19 cellular contexts compared by ENCODE assay signal in genomic region chr6:38503940-38504682, GRCh38.
DNase-seq lines count a peak whose midpoint lies in the region; ATAC-seq and TF ChIP-seq lines count a peak whose summit lies in the region.
"Had no signal": no experiment of that assay in that cellular context is flagged by ENCODE, and none has a peak within 500 bp of the region (broad histone marks: within the 10 kb centered on the region; RNA-seq: fewer than 3 reads in every experiment).

No MANE protein-coding gene starts in this region.

- no peak for ATAC-seq in activated CD4-positive, alpha-beta T cell treated with anti-CD3 and anti-CD28 coated beads for 36 hours
- ATAC-seq: A549, T-cell had no signal

- H3K4me3 Mint-ChIP-seq in activated CD4-positive, alpha-beta T cell treated with anti-CD3 and anti-CD28 coated beads for 36 hours = no peak overlapping the region
- H3K4me3 Mint-ChIP-seq: CD4-positive, alpha-beta T cell; T-cell had no signal

- H3K4me3 ChIP-seq in SK-N-SH (ENCODE audit: low read depth in 2 of 2, low read length in 1 of 2) (no peak overlapping the region), suprapubic skin (no peak overlapping the region)
- H3K4me3 ChIP-seq: A549, HAP-1, SK-N-MC had no signal

- H3K9ac ChIP-seq in SK-N-SH = no peak overlapping the region

- intact Hi-C loops in activated CD4-positive, alpha-beta T cell treated with anti-CD3 and anti-CD28 coated beads for 36 hours (cut with DNase I, micrococcal nuclease) = no loop called here

- no peak for TF ChIP-seq POLR2A in suprapubic skin (IDR thresholded peaks at IDR 0.05)

- H3K36me3 Mint-ChIP-seq in activated CD4-positive, alpha-beta T cell treated with anti-CD3 and anti-CD28 coated beads for 36 hours (ENCODE audit: low read depth) = no peaks in the 10 kb centered on the region
- H3K36me3 Mint-ChIP-seq: T-cell had no signal

- no peaks in the 10 kb centered on the region for H3K4me1 Mint-ChIP-seq in activated CD4-positive, alpha-beta T cell treated with anti-CD3 and anti-CD28 coated beads for 36 hours
- H3K4me1 Mint-ChIP-seq: T-cell had no signal

- H3K9me3 ChIP-seq in SK-N-SH (no peaks in the 10 kb centered on the region), suprapubic skin (no peaks in the 10 kb centered on the region)
- H3K9me3 ChIP-seq: A549, HAP-1 had no signal

- 76% methylated on average over 6 of the region's 6 CpGs for WGBS in SK-N-SH (ENCODE audit: low lambda C conversion rate)
- 87% methylated on average over 6 of the region's 6 CpGs for WGBS in suprapubic skin

- no peaks in the 10 kb centered on the region for H4K20me1 ChIP-seq in SK-N-SH (ENCODE audit: insufficient read depth)

- no peak for TF ChIP-seq CTCF in SK-N-SH (IDR thresholded peaks at IDR 0.05)
- TF ChIP-seq CTCF in GM10266 (IDR thresholded peaks at IDR 0.05; ENCODE audit: control insufficient read depth, insufficient read depth, low read depth, missing control alignments) = no peak
- no peak for TF ChIP-seq CTCF in suprapubic skin (IDR thresholded peaks at IDR 0.05)

- H3K27me3 ChIP-seq in SK-N-SH (ENCODE audit: insufficient read depth) = no peaks in the 10 kb centered on the region
- H3K27me3 ChIP-seq in suprapubic skin = no peaks in the 10 kb centered on the region

- POLR2A ChIA-PET in SK-N-SH (lab: Yijun Ruan, JAX) = no interaction called here
- POLR2A ChIA-PET in activated CD4-positive, alpha-beta T cell treated with anti-CD3 and anti-CD28 coated beads for 36 hours (lab: Charles Lee) = no interaction called here

- H3K4me2 ChIP-seq in SK-N-SH = no peak overlapping the region
- H3K4me2 ChIP-seq: A549 had no signal

- H3K4me1 ChIP-seq in SK-N-SH (ENCODE audit: control insufficient read depth in 1 of 2, insufficient read depth in 2 of 2, low read depth in 1 of 2, low read length in 1 of 2) (peaks cover 8% of the 10 kb centered on the region in 2 experiments; a peak in 3 of 4 replicates), suprapubic skin (peaks cover 3% of the 10 kb centered on the region)

- H3F3A ChIP-seq in SK-N-SH (replicated peaks; ENCODE audit: insufficient read depth) = no peaks in the 10 kb centered on the region

- CTCF ChIA-PET in SK-N-SH (lab: Yijun Ruan, JAX) = interaction anchor here (2.2 to 5.7 kb wide), 3 partner anchors 10 to 66 kb away, joined by 9 to 30 read pairs (median 13); no protein-coding TSS in a partner anchor
- CTCF ChIA-PET in activated CD4-positive, alpha-beta T cell treated with anti-CD3 and anti-CD28 coated beads for 36 hours (lab: Charles Lee) = interaction anchor here (0.6 kb wide), 1 partner anchor 934 kb away, joined by 3 read pairs; no protein-coding TSS in a partner anchor

- no peak overlapping the region for H2AFZ ChIP-seq in SK-N-SH (ENCODE audit: low read depth)

- TF ChIP-seq EP300 in SK-N-SH (IDR thresholded peaks at IDR 0.05; ENCODE audit: borderline replicate concordance in 1 of 2, low read depth in 1 of 2, low read length in 1 of 2) (no peak), suprapubic skin (IDR thresholded peaks at IDR 0.05) (no peak)

- TF ChIP-seq RAD21 in SK-N-SH (IDR thresholded peaks at IDR 0.05; ENCODE audit: low read length) = no peak

- no peaks in the 10 kb centered on the region for H3K9me3 Mint-ChIP-seq in activated CD4-positive, alpha-beta T cell treated with anti-CD3 and anti-CD28 coated beads for 36 hours (ENCODE audit: low read depth)
- H3K9me3 Mint-ChIP-seq: CD4-positive, alpha-beta T cell; T-cell had no signal

- H3K27me3 Mint-ChIP-seq in activated CD4-positive, alpha-beta T cell treated with anti-CD3 and anti-CD28 coated beads for 36 hours = no peaks in the 10 kb centered on the region
- H3K27me3 Mint-ChIP-seq: CD4-positive, alpha-beta T cell; T-cell had no signal

- H3K9me2 ChIP-seq in SK-N-SH = no peaks in the 10 kb centered on the region

- H3K27ac ChIP-seq in SK-N-SH (ENCODE audit: low read depth in 2 of 2, low read length in 1 of 2) (no peak overlapping the region), suprapubic skin (no peak overlapping the region)
- H3K27ac ChIP-seq: A549, SK-N-MC had no signal

- H3K36me3 ChIP-seq in SK-N-SH (replicated peaks in 1 of 2; ENCODE audit: control insufficient read depth in 1 of 2, insufficient read depth in 2 of 2, low read length in 1 of 2) (no peaks in the 10 kb centered on the region), suprapubic skin (no peaks in the 10 kb centered on the region)
- H3K36me3 ChIP-seq: HAP-1 had no signal

- DNase-seq in CMK (ENCODE audit: low read depth) (peak; percentile 3), DMS79 treated with DMSO at 0.1 percent for 48 hours (lab: John Stamatoyannopoulos, UW) (peak; percentile 83), SK-N-SH (no peak), myocyte (ENCODE audit: low read depth) (peak; percentile 33), GM10266 (ENCODE audit: extremely low spot score) (no peak), suprapubic skin (ENCODE audit: low spot score in 2 of 2) (no peak)
- no peak for DNase-seq in activated CD4-positive, alpha-beta T cell treated with anti-CD3 and anti-CD28 coated beads for 36 hours
- DNase-seq: Calu3; CD4-positive, alpha-beta T cell; DND-41; MM.1S; NCI-H1092; NCI-H2081 treated with DMSO at 0.1 percent for 48 hours; NK-92 treated with Interleukin-12 subunit alpha and Interleukin-12 subunit beta, amount 100 ng/mL, for 24 hours; Right ventricle myocardium superior; T-cell had no signal

- no peaks in the 10 kb centered on the region for H3K79me2 ChIP-seq in SK-N-SH (ENCODE audit: insufficient read depth)

- no peak overlapping the region for H3K27ac Mint-ChIP-seq in activated CD4-positive, alpha-beta T cell treated with anti-CD3 and anti-CD28 coated beads for 36 hours
- H3K27ac Mint-ChIP-seq: CD4-positive, alpha-beta T cell; T-cell had no signal

TF ChIP-seq in SK-N-SH, 30 proteins besides CTCF, POLR2A, EP300 and RAD21:
- no peak for TF ChIP-seq USF2 (IDR thresholded peaks at IDR 0.05; ENCODE audit: borderline replicate concordance, low read depth, low read length)
- peak; percentile 12; the same call in 1 of the 2 replicates for TF ChIP-seq TCF12 (IDR thresholded peaks at IDR 0.05)
- peak; percentile 17; the same call in 1 of the 2 replicates for TF ChIP-seq NFIC (IDR thresholded peaks at IDR 0.05; ENCODE audit: borderline replicate concordance)

Comparison
In these comparisons a context has a peak if more than half of its experiments do, and no peak if none do; other contexts are left out.
1. DNase-seq: peak in CMK (single experiment), DMS79 treated with DMSO at 0.1 percent for 48 hours (single experiment) and myocyte (single experiment); none in SK-N-SH (single experiment), GM10266 (single experiment), activated CD4-positive, alpha-beta T cell treated with anti-CD3 and anti-CD28 coated beads for 36 hours (single experiment) and suprapubic skin (0 of 2).